Comparison of ENCODE assay signal across 8 cellular contexts in the genomic region with DNA sequence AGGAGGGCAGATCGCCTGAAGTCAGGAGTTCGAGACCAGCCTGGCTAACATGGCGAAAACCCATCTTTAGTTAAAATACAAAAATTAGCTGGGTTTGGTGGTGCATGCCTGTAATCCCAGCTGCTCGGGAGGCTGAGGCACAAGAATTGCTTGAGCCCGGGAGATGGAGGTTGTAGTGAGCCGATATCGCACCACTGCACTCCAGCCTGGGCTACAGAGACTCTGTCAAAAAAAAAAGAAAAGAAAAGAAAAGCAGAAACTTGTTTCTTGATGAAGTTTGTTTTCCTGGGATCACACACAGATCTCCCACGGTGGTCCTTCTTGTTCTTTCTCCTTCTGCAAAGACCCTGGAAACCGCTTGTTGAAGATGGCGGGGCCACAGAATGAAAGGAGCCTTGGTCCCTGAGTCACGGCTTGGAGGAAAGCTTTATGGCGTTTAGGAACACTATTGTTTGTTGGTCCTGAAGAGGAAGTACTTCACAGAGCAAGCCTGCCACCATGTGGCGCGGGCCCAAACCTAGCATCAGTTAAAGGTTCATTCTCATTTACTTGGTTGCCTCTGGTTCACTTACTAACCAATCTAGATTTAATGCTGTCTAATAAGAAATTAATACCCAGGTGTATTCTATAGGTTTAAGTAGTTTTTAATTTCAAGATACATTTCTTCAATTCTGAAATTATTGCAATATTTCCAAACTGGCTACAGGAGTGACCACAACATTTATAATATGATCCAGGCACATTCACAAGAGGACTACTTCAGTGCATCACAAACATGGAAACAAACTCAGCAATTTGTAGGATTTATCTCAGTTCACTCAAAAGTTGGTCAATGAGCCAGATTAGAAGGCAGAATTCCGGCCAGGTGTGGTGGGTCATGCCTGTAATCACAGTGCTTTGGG. TPM values are rescaled to one million over a fixed set of nuclear protein-coding genes. Genes with fewer than 3 reads are reported as not detected.
DNase-seq lines count a peak whose midpoint lies in the region; ATAC-seq and TF ChIP-seq lines count a peak whose summit lies in the region.

No MANE protein-coding gene starts in this region.

- no peaks in the 10 kb centered on the region for H3K4me1 ChIP-seq in lower lobe of right lung

- peaks cover 13% of the 10 kb centered on the region for H3K4me1 Mint-ChIP-seq in dendritic cell treated with granulocyte-macrophage colony-stimulating factor and Interleukin-4, amounts not matched to agents 40 ng/mL and 50 ng/mL, for 4 days (ENCODE audit: low read depth)

- H3K9me3 Mint-ChIP-seq in dendritic cell treated with granulocyte-macrophage colony-stimulating factor and Interleukin-4, amounts not matched to agents 40 ng/mL and 50 ng/mL, for 4 days = no peaks in the 10 kb centered on the region

- no peak overlapping the region for H3K27ac ChIP-seq in lower lobe of right lung

- intact Hi-C loops in dendritic cell treated with granulocyte-macrophage colony-stimulating factor and Interleukin-4, amounts not matched to agents 40 ng/mL and 50 ng/mL, for 4 days (cut with micrococcal nuclease) = loop anchor here (1.0 to 10.0 kb wide), 2 partner anchors 112 to 306 kb away; a partner anchor contains a TSS
- intact Hi-C loops in lower lobe of right lung (cut with DNase I) = no loop called here

- H3K36me3 ChIP-seq in lower lobe of right lung = no peaks in the 10 kb centered on the region

- peak overlapping the region; percentile 64 for H3K4me3 Mint-ChIP-seq in dendritic cell treated with granulocyte-macrophage colony-stimulating factor and Interleukin-4, amounts not matched to agents 40 ng/mL and 50 ng/mL, for 4 days

- ATAC-seq in GM19452 (IDR thresholded peaks at IDR 0.05; ENCODE audit: unreplicated experiment) (peak; percentile 96), HG03571 (IDR thresholded peaks at IDR 0.05; ENCODE audit: unreplicated experiment) (peak; percentile 95), lower lobe of right lung (peak; percentile 95 to 98)

- no peaks in the 10 kb centered on the region for H3K9me3 ChIP-seq in lower lobe of right lung

- DNase-seq in CD1c-positive myeloid dendritic cell (ENCODE audit: extremely low spot score) (peak; percentile 84), NCI-H748 treated with DMSO at 0.1 percent for 48 hours (lab: John Stamatoyannopoulos, UW) (peak; percentile 84), lower lobe of right lung (peak; percentile 91)
- peak; percentile 77 for DNase-seq in activated CD4-positive, alpha-beta T cell treated with anti-CD3 and anti-CD28 coated beads, Interleukin-2, amount 50 U/mL, for 1 hour
- DNase-seq in stimulated activated CD4-positive, alpha-beta T cell treated with anti-CD3 and anti-CD28 coated beads, Interleukin-4, amount 100 ng/mL, for 4 hours = peak; percentile 76 to 80

- peak; percentile 79 for TF ChIP-seq CTCF in lower lobe of right lung (IDR thresholded peaks at IDR 0.05)

- no peaks in the 10 kb centered on the region for H3K36me3 Mint-ChIP-seq in dendritic cell treated with granulocyte-macrophage colony-stimulating factor and Interleukin-4, amounts not matched to agents 40 ng/mL and 50 ng/mL, for 4 days (ENCODE audit: low read depth)

- peak overlapping the region; percentile 37 for H3K4me3 ChIP-seq in lower lobe of right lung

- peak overlapping the region; percentile 66 for H3K27ac Mint-ChIP-seq in dendritic cell treated with granulocyte-macrophage colony-stimulating factor and Interleukin-4, amounts not matched to agents 40 ng/mL and 50 ng/mL, for 4 days

- H3K27me3 ChIP-seq in lower lobe of right lung (ENCODE audit: low read depth) = no peaks in the 10 kb centered on the region

- no peaks in the 10 kb centered on the region for H3K27me3 Mint-ChIP-seq in dendritic cell treated with granulocyte-macrophage colony-stimulating factor and Interleukin-4, amounts not matched to agents 40 ng/mL and 50 ng/mL, for 4 days

RNA-seq across cellular contexts. Expression of a gene that starts 21.3 kb away (rescaled TPM):
- 7.5 TPM for total RNA-seq in lower lobe of right lung

RNA-seq across cellular contexts. Expression of a gene that starts 21.6 kb away (rescaled TPM):
- total RNA-seq in lower lobe of right lung = 24.9 TPM
